18 cellular contexts compared by ENCODE assay signal in the genomic region with DNA sequence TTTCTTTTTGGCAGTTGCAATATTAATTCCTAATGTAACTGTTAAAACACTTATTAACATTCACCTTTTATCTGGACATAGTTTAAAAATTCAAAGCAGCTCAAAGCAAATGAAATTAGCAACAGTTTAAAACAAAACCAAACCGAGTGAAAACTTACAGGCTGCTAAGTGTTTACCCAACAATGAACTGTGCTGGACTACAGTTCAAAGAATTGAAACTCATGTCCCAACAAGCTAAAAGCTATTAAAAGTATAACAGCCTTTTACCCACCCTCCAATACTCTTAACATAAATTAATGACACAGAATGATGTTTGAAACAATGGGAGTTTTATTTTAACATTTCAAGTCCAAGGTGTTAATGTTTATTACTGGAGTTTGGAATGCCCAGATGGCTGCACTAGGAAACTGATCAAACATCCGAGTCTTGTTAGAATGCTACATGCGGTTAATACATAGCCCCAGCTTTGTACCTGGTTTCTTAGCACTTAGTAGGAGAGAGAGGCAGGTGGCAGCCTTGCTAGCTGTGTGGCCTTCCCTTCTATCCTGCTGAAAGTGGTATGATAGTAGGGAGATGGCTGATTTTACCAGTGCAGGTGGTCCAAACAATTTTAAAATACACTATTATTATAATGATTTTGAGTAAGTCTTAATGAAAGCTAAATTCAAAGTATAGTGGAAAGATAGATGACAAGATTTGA.
"Had no signal": no experiment of that assay in that cellular context is flagged by ENCODE, and none has a peak within 500 bp of the region (broad histone marks: within the 10 kb centered on the region; RNA-seq: fewer than 3 reads in every experiment).

No MANE protein-coding gene starts in this region.

- H3K27ac Mint-ChIP-seq: activated CD4-positive, alpha-beta T cell treated with anti-CD3 and anti-CD28 coated beads for 36 hours; activated CD8-positive, alpha-beta T cell treated with anti-CD3 and anti-CD28 coated beads for 36 hours; activated naive CD8-positive, alpha-beta T cell treated with anti-CD3 and anti-CD28 coated beads, Interleukin-2, amount 50 U/mL, for 24 hours; activated T-helper 1 cell treated with anti-CD3 and anti-CD28 coated beads, Interleukin-12 subunit alpha, Interleukin-12 subunit beta, Interleukin-2, Interleukin-4 antibody, amounts not matched to agents 30 ng/mL and 10 ng/mL and 1 ng/mL, durations not matched to agents 14 hours and 24 hours and 36 hours; natural killer cell; stimulated activated memory B cell treated with anti-CD40 and anti-IgM and Interleukin-4, amounts not matched to agents 10 μg/mL and 1 μg/mL and 100 μg/mL, for 72 hours; type B pancreatic cell had no signal

- H3K27ac ChIP-seq: cardiac muscle cell, hepatocyte had no signal

- H3K4me1 Mint-ChIP-seq: activated naive CD8-positive, alpha-beta T cell treated with anti-CD3 and anti-CD28 coated beads, Interleukin-2, amount 50 U/mL, for 24 hours; natural killer cell had no signal

- H3K27me3 Mint-ChIP-seq: activated CD4-positive, alpha-beta T cell treated with anti-CD3 and anti-CD28 coated beads for 36 hours; activated naive CD8-positive, alpha-beta T cell treated with anti-CD3 and anti-CD28 coated beads, Interleukin-2, amount 50 U/mL, for 24 hours; stimulated activated memory B cell treated with anti-CD40 and anti-IgM and Interleukin-4, amounts not matched to agents 10 μg/mL and 1 μg/mL and 100 μg/mL, for 72 hours; type B pancreatic cell had no signal

- H3K36me3 Mint-ChIP-seq: natural killer cell; stimulated activated memory B cell treated with anti-CD40 and anti-IgM and Interleukin-4, amounts not matched to agents 10 μg/mL and 1 μg/mL and 100 μg/mL, for 72 hours; type B pancreatic cell had no signal

- DNase-seq: activated CD4-positive, alpha-beta T cell treated with anti-CD3 and anti-CD28 coated beads for 36 hours; activated CD8-positive, alpha-beta memory T cell treated with anti-CD3 and anti-CD28 coated beads, Interleukin-2, amount 50 U/mL, for 48 hours; activated CD8-positive, alpha-beta T cell treated with anti-CD3 and anti-CD28 coated beads for 36 hours; activated naive CD4-positive, alpha-beta T cell treated with Interleukin-2 at 50 U/mL for 16 hours; activated naive CD8-positive, alpha-beta T cell treated with anti-CD3 and anti-CD28 coated beads, Interleukin-2, amount 50 U/mL, for 24 hours; effector CD4-positive, alpha-beta T cell; mucosa of descending colon; natural killer cell; spleen; stimulated activated CD4-positive, alpha-beta T cell treated with anti-CD3 and anti-CD28 coated beads, Interleukin-1b, Interleukin-23, amount 100 ng/mL, for 48 hours; T-helper 2 cell had no signal

- H3K4me2 ChIP-seq: hepatocyte had no signal

- H3K4me3 Mint-ChIP-seq: activated CD4-positive, alpha-beta T cell treated with anti-CD3 and anti-CD28 coated beads for 36 hours; activated CD8-positive, alpha-beta T cell treated with anti-CD3 and anti-CD28 coated beads for 36 hours; activated naive CD8-positive, alpha-beta T cell treated with anti-CD3 and anti-CD28 coated beads, Interleukin-2, amount 50 U/mL, for 24 hours; activated T-helper 1 cell treated with anti-CD3 and anti-CD28 coated beads, Interleukin-12 subunit alpha, Interleukin-12 subunit beta, Interleukin-2, Interleukin-4 antibody, amounts not matched to agents 30 ng/mL and 10 ng/mL and 1 ng/mL, durations not matched to agents 14 hours and 24 hours and 36 hours; natural killer cell; stimulated activated memory B cell treated with anti-CD40 and anti-IgM and Interleukin-4, amounts not matched to agents 10 μg/mL and 1 μg/mL and 100 μg/mL, for 72 hours; type B pancreatic cell had no signal

- H3K27me3 ChIP-seq: cardiac muscle cell, hepatocyte, spleen had no signal

- H3K4me3 ChIP-seq: cardiac muscle cell, hepatocyte, mucosa of descending colon, spleen had no signal

- ATAC-seq: activated CD4-positive, alpha-beta T cell treated with anti-CD3 and anti-CD28 coated beads for 36 hours; activated CD8-positive, alpha-beta T cell treated with anti-CD3 and anti-CD28 coated beads for 36 hours; activated naive CD8-positive, alpha-beta T cell treated with anti-CD3 and anti-CD28 coated beads, Interleukin-2, amount 50 U/mL, for 24 hours; mucosa of descending colon; natural killer cell; sciatic nerve; stimulated activated memory B cell treated with anti-CD40 and anti-IgM and Interleukin-4, amounts not matched to agents 10 μg/mL and 1 μg/mL and 100 μg/mL, for 72 hours had no signal

- H3K9me3 ChIP-seq: mucosa of descending colon, spleen had no signal

- H3K79me2 ChIP-seq: hepatocyte had no signal

- H2AFZ ChIP-seq: hepatocyte had no signal

- H3K9me3 Mint-ChIP-seq: activated CD8-positive, alpha-beta T cell treated with anti-CD3 and anti-CD28 coated beads for 36 hours; activated naive CD8-positive, alpha-beta T cell treated with anti-CD3 and anti-CD28 coated beads, Interleukin-2, amount 50 U/mL, for 24 hours; activated T-helper 1 cell treated with anti-CD3 and anti-CD28 coated beads, Interleukin-12 subunit alpha, Interleukin-12 subunit beta, Interleukin-2, Interleukin-4 antibody, amounts not matched to agents 30 ng/mL and 10 ng/mL and 1 ng/mL, durations not matched to agents 14 hours and 24 hours and 36 hours; natural killer cell; stimulated activated memory B cell treated with anti-CD40 and anti-IgM and Interleukin-4, amounts not matched to agents 10 μg/mL and 1 μg/mL and 100 μg/mL, for 72 hours had no signal

- FAIRE-seq: frontal cortex had no signal

- H3K36me3 ChIP-seq: cardiac muscle cell, spleen had no signal
